ENCODE assay signal across 1 cellular context in genomic region chr7:92279429-92280031, GRCh38.
TF ChIP-seq lines count a peak whose summit lies in the region.

No MANE protein-coding gene starts in this region.

TF ChIP-seq in H1, 55 proteins besides CTCF, POLR2A, EP300 and RAD21:
- TF ChIP-seq SAP30 (IDR thresholded peaks at IDR 0.05; ENCODE audit: insufficient read depth, insufficient replicate concordance, low read length): no peak
- no peak for TF ChIP-seq ATF2 (IDR thresholded peaks at IDR 0.05; ENCODE audit: low read length)
- no peak for TF ChIP-seq RBBP5 (IDR thresholded peaks at IDR 0.05; ENCODE audit: borderline replicate concordance, low read depth, low read length)
- TF ChIP-seq POLR2AphosphoS5 (IDR thresholded peaks at IDR 0.05; ENCODE audit: low read depth, low read length): no peak
- TF ChIP-seq CHD1 (IDR thresholded peaks at IDR 0.05; ENCODE audit: low read depth, low read length): no peak
- no peak for TF ChIP-seq KDM5A (IDR thresholded peaks at IDR 0.05; ENCODE audit: low read length)
- TF ChIP-seq TAF7 (optimal IDR thresholded peaks at IDR 0.05; ENCODE audit: borderline replicate concordance, low read depth, low read length): no peak
TF ChIP-seq in H1: peak in this region for 0.
